In the genomic region with DNA sequence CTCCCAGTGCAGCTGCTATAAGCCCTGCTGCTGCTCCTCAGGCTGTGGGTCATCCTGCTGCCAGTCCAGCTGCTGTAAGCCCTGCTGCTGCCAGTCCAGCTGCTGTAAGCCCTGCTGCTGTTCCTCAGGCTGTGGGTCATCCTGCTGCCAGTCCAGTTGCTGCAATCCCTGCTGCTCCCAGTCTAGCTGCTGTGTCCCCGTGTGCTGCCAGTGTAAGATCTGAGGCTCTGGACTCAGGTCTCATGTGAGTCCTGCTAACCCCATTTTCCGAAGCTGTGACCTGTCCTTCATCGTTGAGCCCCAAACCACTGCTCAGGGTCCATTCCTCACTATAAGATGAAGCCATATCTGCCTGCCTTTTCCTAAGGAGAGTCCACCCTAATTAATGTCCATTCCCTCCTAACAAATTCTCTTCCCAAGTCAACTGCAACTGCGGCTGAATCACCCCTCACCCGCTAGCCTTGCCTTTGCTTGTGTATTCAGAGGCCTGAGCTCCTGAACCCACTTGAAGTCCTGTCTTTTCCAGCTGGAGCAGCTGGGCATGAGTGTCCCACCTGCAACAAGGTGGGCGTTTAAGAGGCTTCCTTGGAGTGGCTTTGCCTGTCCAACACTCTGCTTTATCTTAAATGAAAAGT, we compare ENCODE assay signal across 21 cellular contexts. TPM values are rescaled to one million over a fixed set of nuclear protein-coding genes. Genes with fewer than 3 reads are reported as not detected.
DNase-seq lines count a peak whose midpoint lies in the region; ATAC-seq and TF ChIP-seq lines count a peak whose summit lies in the region.
"Had no signal": no experiment of that assay in that cellular context is flagged by ENCODE, and none has a peak within 500 bp of the region (broad histone marks: within the 10 kb centered on the region; RNA-seq: fewer than 3 reads in every experiment).

No MANE protein-coding gene starts in this region.

- H3K27me3 Mint-ChIP-seq in activated CD8-positive, alpha-beta memory T cell treated with anti-CD3 and anti-CD28 coated beads, Interleukin-2, amount 10 ng/mL, durations not matched to agents 7 days and 5 days, result peaks cover 10% of the 10 kb centered on the region
- no peaks in the 10 kb centered on the region for H3K27me3 Mint-ChIP-seq in endodermal cell (ENCODE audit: insufficient read depth)

- H3K27me3 ChIP-seq in endodermal cell (ENCODE audit: control insufficient read depth, insufficient read depth, low read length, poor library complexity, severe bottlenecking) (no peaks in the 10 kb centered on the region), upper lobe of right lung (no peaks in the 10 kb centered on the region)

- H3K27ac ChIP-seq in endodermal cell (ENCODE audit: low read depth, low read length) (no peak overlapping the region), upper lobe of right lung (no peak overlapping the region)
- H3K27ac ChIP-seq: KMS-11 had no signal

- 91 to 99% methylated on average over 6 of the region's 6 CpGs for WGBS in endodermal cell (ENCODE audit: insufficient coverage in 1 of 2, insufficient read length in 1 of 2), 2 experiments

- no peak overlapping the region for H3K27ac Mint-ChIP-seq in activated CD8-positive, alpha-beta memory T cell treated with anti-CD3 and anti-CD28 coated beads, Interleukin-2, amount 10 ng/mL, durations not matched to agents 7 days and 5 days
- peak overlapping the region; percentile 38 for H3K27ac Mint-ChIP-seq in endodermal cell

- no peaks in the 10 kb centered on the region for H3K4me1 Mint-ChIP-seq in activated CD8-positive, alpha-beta memory T cell treated with anti-CD3 and anti-CD28 coated beads, Interleukin-2, amount 10 ng/mL, durations not matched to agents 7 days and 5 days
- H3K4me1 Mint-ChIP-seq in endodermal cell, result peaks cover 10% of the 10 kb centered on the region
- H3K4me1 Mint-ChIP-seq: CD8-positive, alpha-beta memory T cell had no signal

- H3K4me3 Mint-ChIP-seq in activated CD8-positive, alpha-beta memory T cell treated with anti-CD3 and anti-CD28 coated beads, Interleukin-2, amount 10 ng/mL, durations not matched to agents 7 days and 5 days, result no peak overlapping the region
- H3K4me3 Mint-ChIP-seq in endodermal cell, result no peak overlapping the region
- H3K4me3 Mint-ChIP-seq: CD8-positive, alpha-beta memory T cell had no signal

- H3K4me3 ChIP-seq in endodermal cell (ENCODE audit: low read length), result no peak overlapping the region
- no peak overlapping the region for H3K4me3 ChIP-seq in upper lobe of right lung

- no peaks in the 10 kb centered on the region for H3K36me3 Mint-ChIP-seq in activated CD8-positive, alpha-beta memory T cell treated with anti-CD3 and anti-CD28 coated beads, Interleukin-2, amount 10 ng/mL, durations not matched to agents 7 days and 5 days
- no peaks in the 10 kb centered on the region for H3K36me3 Mint-ChIP-seq in endodermal cell (ENCODE audit: low read depth)

- H3K9me3 ChIP-seq in endodermal cell (ENCODE audit: control insufficient read depth, low read length), result no peaks in the 10 kb centered on the region
- no peaks in the 10 kb centered on the region for H3K9me3 ChIP-seq in upper lobe of right lung

- no peak overlapping the region for H3K9ac ChIP-seq in endodermal cell (ENCODE audit: extremely low read depth, low read length, poor library complexity, severe bottlenecking)
- H3K9ac ChIP-seq: KMS-11 had no signal

- H3K4me1 ChIP-seq in endodermal cell (ENCODE audit: control insufficient read depth, insufficient read depth, low read length) (no peaks in the 10 kb centered on the region), upper lobe of right lung (no peaks in the 10 kb centered on the region)

- peak; percentile 19 for DNase-seq in activated CD8-positive, alpha-beta memory T cell treated with anti-CD3 and anti-CD28 coated beads, Interleukin-2, amount 10 ng/mL, durations not matched to agents 7 days and 5 days
- no peak for DNase-seq in activated CD8-positive, alpha-beta memory T cell treated with anti-CD3 and anti-CD28 coated beads, Interleukin-2, amount 50 U/mL, for 48 hours
- peak; percentile 38 for DNase-seq in endodermal cell
- DNase-seq in myocyte (ENCODE audit: low read depth), result peak; percentile 24
- DNase-seq in upper lobe of right lung, result peak; percentile 6
- no peak for DNase-seq in germinal center (ENCODE audit: low spot score)
- no peak for DNase-seq in HK-2 (ENCODE audit: unreplicated experiment)
- DNase-seq: CD8-positive, alpha-beta memory T cell; HCEC 1CT; NCI-H1417 treated with DMSO at 0.1 percent for 48 hours; NCI-H187 treated with DMSO at 0.1 percent for 48 hours; NCI-H226; NCI-H524; NCI-H82; PC-3; RPMI8226; SHP77 treated with DMSO at 0.1 percent for 48 hours had no signal

- CTCF ChIA-PET in activated CD8-positive, alpha-beta memory T cell treated with anti-CD3 and anti-CD28 coated beads, Interleukin-2, amount 10 ng/mL, durations not matched to agents 7 days and 5 days (lab: Charles Lee), result no interaction called here

- TF ChIP-seq CTCF in endodermal cell (conservative IDR thresholded peaks at IDR 0.05), result no peak
- no peak for TF ChIP-seq CTCF in upper lobe of right lung (IDR thresholded peaks at IDR 0.05)

- H3K36me3 ChIP-seq in endodermal cell (ENCODE audit: control insufficient read depth, insufficient read depth, low read length) (no peaks in the 10 kb centered on the region), upper lobe of right lung (no peaks in the 10 kb centered on the region)

- ATAC-seq in activated CD8-positive, alpha-beta memory T cell treated with anti-CD3 and anti-CD28 coated beads, Interleukin-2, amount 10 ng/mL, durations not matched to agents 7 days and 5 days, result no peak
- no peak for ATAC-seq in upper lobe of right lung
- no peak for ATAC-seq in GM21526 (IDR thresholded peaks at IDR 0.05; ENCODE audit: low FRiP score, unreplicated experiment)
- ATAC-seq: PC-3 had no signal

- H3K9me3 Mint-ChIP-seq in activated CD8-positive, alpha-beta memory T cell treated with anti-CD3 and anti-CD28 coated beads, Interleukin-2, amount 10 ng/mL, durations not matched to agents 7 days and 5 days (ENCODE audit: low read depth), result no peaks in the 10 kb centered on the region
- H3K9me3 Mint-ChIP-seq in endodermal cell, result no peaks in the 10 kb centered on the region

- intact Hi-C loops in upper lobe of right lung (cut with DNase I), result no loop called here

RNA-seq across cellular contexts. Expression of gene KRTAP5-7, which starts 0.6 kb away (rescaled TPM):
- not detected for total RNA-seq in activated CD8-positive, alpha-beta memory T cell treated with anti-CD3 and anti-CD28 coated beads, Interleukin-2, amount 10 ng/mL, durations not matched to agents 7 days and 5 days
- total RNA-seq in endodermal cell (not detected), myocyte (not detected in 2 replicates), upper lobe of right lung (0.46 TPM)
- not detected for polyA plus RNA-seq in endodermal cell (2013, experiment 1 of 2)
- polyA plus RNA-seq in endodermal cell (2013, experiment 2 of 2), result not detected
- 0.05 TPM for polyA plus RNA-seq in myocyte (2012)
- total RNA-seq: CD8-positive, alpha-beta memory T cell; M059J; PC-3 had no signal
- polyA plus RNA-seq: BJ; CD8-positive, alpha-beta memory T cell had no signal

RNA-seq across cellular contexts. Expression of gene KRTAP5-8, which starts 10.1 kb away (rescaled TPM):
- total RNA-seq in activated CD8-positive, alpha-beta memory T cell treated with anti-CD3 and anti-CD28 coated beads, Interleukin-2, amount 10 ng/mL, durations not matched to agents 7 days and 5 days, result not detected
- total RNA-seq in endodermal cell (not detected), myocyte (0.21 TPM in 1 of 2 replicates, not detected in the other), upper lobe of right lung (not detected)
- not detected for polyA plus RNA-seq in endodermal cell (2013, experiment 1 of 2)
- polyA plus RNA-seq in endodermal cell (2013, experiment 2 of 2), result not detected
- polyA plus RNA-seq in myocyte (2012), result not detected
- total RNA-seq: CD8-positive, alpha-beta memory T cell; M059J; PC-3 had no signal
- polyA plus RNA-seq: BJ; CD8-positive, alpha-beta memory T cell had no signal

RNA-seq across cellular contexts. Expression of gene KRTAP5-9, which starts 20.5 kb away (rescaled TPM):
- not detected for total RNA-seq in activated CD8-positive, alpha-beta memory T cell treated with anti-CD3 and anti-CD28 coated beads, Interleukin-2, amount 10 ng/mL, durations not matched to agents 7 days and 5 days
- total RNA-seq in endodermal cell (under 1 TPM in 1 of 2 donors, not detected in 1; 0.31 TPM), myocyte (0.16 and 0.29 TPM in 2 replicates), upper lobe of right lung (not detected)
- 0.28 TPM for polyA plus RNA-seq in endodermal cell (2013, experiment 1 of 2)
- not detected for polyA plus RNA-seq in endodermal cell (2013, experiment 2 of 2)
- 0.06 TPM for polyA plus RNA-seq in myocyte (2012)
- total RNA-seq: CD8-positive, alpha-beta memory T cell; M059J; PC-3 had no signal
- polyA plus RNA-seq: CD8-positive, alpha-beta memory T cell had no signal

RNA-seq across cellular contexts. Expression of gene KRTAP5-10, which starts 37.7 kb away (rescaled TPM):
- not detected for total RNA-seq in activated CD8-positive, alpha-beta memory T cell treated with anti-CD3 and anti-CD28 coated beads, Interleukin-2, amount 10 ng/mL, durations not matched to agents 7 days and 5 days
- total RNA-seq in endodermal cell (under 1 TPM in 1 of 2 donors, not detected in 1; 0.29 TPM), myocyte (not detected in 2 replicates), upper lobe of right lung (not detected)
- not detected for polyA plus RNA-seq in endodermal cell (2013, experiment 1 of 2)
- polyA plus RNA-seq in endodermal cell (2013, experiment 2 of 2), result not detected
- not detected for polyA plus RNA-seq in myocyte (2012)
- total RNA-seq: CD8-positive, alpha-beta memory T cell; M059J; PC-3 had no signal
- polyA plus RNA-seq: CD8-positive, alpha-beta memory T cell had no signal

RNA-seq across cellular contexts. Expression of gene KRTAP5-11, which starts 55.0 kb away (rescaled TPM):
- total RNA-seq in activated CD8-positive, alpha-beta memory T cell treated with anti-CD3 and anti-CD28 coated beads, Interleukin-2, amount 10 ng/mL, durations not matched to agents 7 days and 5 days, result not detected
- total RNA-seq in endodermal cell, result 1 to 10 TPM; 2.9 to 5.7 TPM
- not detected for polyA plus RNA-seq in endodermal cell (2013, experiment 1 of 2)
- not detected for polyA plus RNA-seq in endodermal cell (2013, experiment 2 of 2)
- total RNA-seq in myocyte, result not detected in 2 replicates
- not detected for polyA plus RNA-seq in myocyte (2012)
- not detected for total RNA-seq in upper lobe of right lung
- total RNA-seq: CD8-positive, alpha-beta memory T cell; M059J; PC-3 had no signal
- polyA plus RNA-seq: BJ; CD8-positive, alpha-beta memory T cell had no signal

Comparison
In these comparisons a context has a peak if more than half of its experiments do, and no peak if none do; other contexts are left out.
1. DNase-seq: peak in activated CD8-positive, alpha-beta memory T cell treated with anti-CD3 and anti-CD28 coated beads, Interleukin-2, amount 10 ng/mL, durations not matched to agents 7 days and 5 days (single experiment), endodermal cell (single experiment), myocyte (single experiment) and upper lobe of right lung (single experiment); none in activated CD8-positive, alpha-beta memory T cell treated with anti-CD3 and anti-CD28 coated beads, Interleukin-2, amount 50 U/mL, for 48 hours (single experiment), germinal center (single experiment) and HK-2 (single experiment).